Comparison of ENCODE assay signal across 2 cellular contexts in the genomic region with DNA sequence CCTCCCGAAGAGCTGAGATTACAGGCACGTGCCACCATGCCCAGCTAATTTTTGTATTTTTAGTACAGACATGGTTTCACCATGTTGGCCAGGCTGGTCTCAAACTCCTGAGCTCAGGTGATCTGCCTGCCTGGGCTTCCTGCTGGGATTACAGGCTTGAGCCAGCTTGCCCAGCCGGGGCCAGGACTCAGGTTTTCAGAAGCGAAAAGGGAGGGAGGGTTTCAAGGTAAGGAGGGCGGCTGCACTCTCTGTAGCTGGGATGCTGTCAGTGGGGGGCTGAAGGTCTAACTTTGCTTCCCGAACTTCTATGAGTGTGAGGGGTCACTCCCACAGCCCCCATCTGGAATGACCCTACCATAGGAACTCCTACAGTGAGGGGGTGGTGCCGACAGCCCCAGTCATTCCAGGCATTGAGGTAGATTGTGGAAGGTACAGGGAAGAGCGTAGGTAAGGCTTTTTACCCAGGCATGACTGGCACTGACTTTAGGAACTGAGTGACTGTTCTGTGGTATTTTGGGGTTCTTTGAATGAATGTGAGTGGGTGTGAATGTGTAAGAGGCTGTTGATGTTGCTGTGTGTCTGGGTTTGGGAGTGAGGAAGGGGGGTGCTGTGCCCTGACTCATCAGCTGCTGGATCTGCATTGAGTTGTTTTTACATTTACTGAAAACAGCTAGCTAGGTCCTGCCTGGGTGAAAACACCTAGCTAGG.
TF ChIP-seq lines count a peak whose summit lies in the region.

No MANE protein-coding gene starts in this region.

TF ChIP-seq in A549, 52 proteins besides CTCF, POLR2A, EP300 and RAD21:
- TF ChIP-seq FOSL2 (IDR thresholded peaks at IDR 0.05) (no peak), FOSL2 (CRISPR knock-in tag; IDR thresholded peaks at IDR 0.05) (no peak), HOXB13 (CRISPR knock-in tag; IDR thresholded peaks at IDR 0.05; ENCODE audit: low read depth) (no peak), HMGXB4 (CRISPR knock-in tag; IDR thresholded peaks at IDR 0.05; ENCODE audit: borderline replicate concordance) (no peak), ATOH8 (CRISPR knock-in tag; IDR thresholded peaks at IDR 0.05; ENCODE audit: low read depth) (no peak), ZSCAN20 (CRISPR knock-in tag; IDR thresholded peaks at IDR 0.05) (no peak), HES2 (IDR thresholded peaks at IDR 0.05) (no peak), TP53 (CRISPR knock-in tag; IDR thresholded peaks at IDR 0.05) (no peak), KDM1A (IDR thresholded peaks at IDR 0.05; ENCODE audit: low read depth) (no peak), MAZ (IDR thresholded peaks at IDR 0.05; ENCODE audit: borderline replicate concordance, low read depth, low read length) (no peak), CHD2 (IDR thresholded peaks at IDR 0.05; ENCODE audit: low read length, partially characterized antibody) (no peak), RFX5 (IDR thresholded peaks at IDR 0.05) (no peak), FOXS1 (CRISPR knock-in tag; IDR thresholded peaks at IDR 0.05) (no peak), HDAC2 (IDR thresholded peaks at IDR 0.05) (no peak), E2F6 (IDR thresholded peaks at IDR 0.05; ENCODE audit: borderline replicate concordance, low read depth) (no peak)

TF ChIP-seq in HepG2, 621 proteins besides CTCF, POLR2A, EP300 and RAD21:
- no peak for TF ChIP-seq ZNF570 (CRISPR knock-in tag; IDR thresholded peaks at IDR 0.05; ENCODE audit: borderline replicate concordance)
- no peak for TF ChIP-seq ZBTB8A (CRISPR knock-in tag; IDR thresholded peaks at IDR 0.05; ENCODE audit: borderline replicate concordance, low read depth)
- TF ChIP-seq REXO4 (CRISPR knock-in tag; IDR thresholded peaks at IDR 0.05; ENCODE audit: borderline replicate concordance): no peak
- TF ChIP-seq FIP1L1 (IDR thresholded peaks at IDR 0.05; ENCODE audit: borderline replicate concordance, insufficient read depth, low read depth, low read length): no peak
- TF ChIP-seq RFX1 (IDR thresholded peaks at IDR 0.05): no peak
TF ChIP-seq in HepG2: peak in this region for 0.
